1 cellular context compared by ENCODE assay signal in genomic region chr5:73233461-73234151, GRCh38.
TF ChIP-seq lines count a peak whose summit lies in the region.

No MANE protein-coding gene starts in this region.

TF ChIP-seq in WTC11, 78 proteins besides CTCF, POLR2A, EP300 and RAD21 (continued from another document):
- TF ChIP-seq ZNF532 (CRISPR knock-in tag; IDR thresholded peaks at IDR 0.05; ENCODE audit: borderline replicate concordance), result no peak
- no peak for TF ChIP-seq AFF4 (CRISPR knock-in tag; IDR thresholded peaks at IDR 0.05; ENCODE audit: borderline replicate concordance)
- no peak for TF ChIP-seq ZNF121 (CRISPR knock-in tag; IDR thresholded peaks at IDR 0.05)
- TF ChIP-seq SP1 (CRISPR knock-in tag; conservative IDR thresholded peaks at IDR 0.05), result no peak
- TF ChIP-seq RELA (CRISPR knock-in tag; IDR thresholded peaks at IDR 0.05; ENCODE audit: borderline replicate concordance), result 0 out of 2 replicates have a peak, but pooled peaks have one; percentile 79
- TF ChIP-seq ZNF138 (CRISPR knock-in tag; conservative IDR thresholded peaks at IDR 0.05), result no peak
- TF ChIP-seq CDX4 (CRISPR knock-in tag; IDR thresholded peaks at IDR 0.05; ENCODE audit: borderline replicate concordance), result no peak
- no peak for TF ChIP-seq SMAD3 (CRISPR knock-in tag; IDR thresholded peaks at IDR 0.05; ENCODE audit: borderline replicate concordance)
- no peak for TF ChIP-seq E2F1 (CRISPR knock-in tag; IDR thresholded peaks at IDR 0.05)
- no peak for TF ChIP-seq PREB (CRISPR knock-in tag; IDR thresholded peaks at IDR 0.05; ENCODE audit: borderline replicate concordance)
- no peak for TF ChIP-seq ZMAT4 (CRISPR knock-in tag; IDR thresholded peaks at IDR 0.05)
- peak; percentile 29; the same call in 1 of the 2 replicates for TF ChIP-seq ARID4B (CRISPR knock-in tag; IDR thresholded peaks at IDR 0.05; ENCODE audit: borderline replicate concordance)
- no peak for TF ChIP-seq GABPB1 (CRISPR knock-in tag; IDR thresholded peaks at IDR 0.05)
- TF ChIP-seq STAT6 (CRISPR knock-in tag; conservative IDR thresholded peaks at IDR 0.05; ENCODE audit: low read depth), result no peak
